ENCODE assay signal across 21 cellular contexts in genomic region chr14:80206351-80206750, GRCh38. TPM values are rescaled to one million over a fixed set of nuclear protein-coding genes. Genes with fewer than 3 reads are reported as not detected.
DNase-seq lines count a peak whose midpoint lies in the region; ATAC-seq, FAIRE-seq and TF ChIP-seq lines count a peak whose summit lies in the region.
"Had no signal": no experiment of that assay in that cellular context is flagged by ENCODE, and none has a peak within 500 bp of the region (broad histone marks: within the 10 kb centered on the region; RNA-seq: fewer than 3 reads in every experiment).

No MANE protein-coding gene starts in this region.

- DNase-seq in EL (peak; percentile 21), retina (peak; percentile 21), vagina (ENCODE audit: extremely low spot score in 2 of 2) (no peak), DMS79 (lab: John Stamatoyannopoulos, UW) (no peak)
- DNase-seq: ACHN; BE2C; C1 segment of cervical spinal cord; CD4-positive, CD25-positive, alpha-beta regulatory T cell; CD8-positive, alpha-beta memory T cell; COR-L47; GM23248; IMR-90 had no signal

- peak overlapping the region; percentile 51 for H3K27ac ChIP-seq in vagina
- H3K27ac ChIP-seq: GM23248, HL-60 had no signal

- TF ChIP-seq CTCF in vagina (IDR thresholded peaks at IDR 0.05): no peak

- peak; percentile 15 for FAIRE-seq in endometrium (lab: Jason Lieb, UNC)
- FAIRE-seq: D721Med, GM12878, K562 had no signal

- no peaks in the 10 kb centered on the region for H3K27me3 ChIP-seq in vagina
- H3K27me3 ChIP-seq: BE2C had no signal

- H3K4me1 ChIP-seq in vagina: no peaks in the 10 kb centered on the region
- H3K4me1 ChIP-seq: BE2C, HAP-1 had no signal

- peaks cover 0 to 11% of the 10 kb centered on the region in 2 donors for H3K36me3 ChIP-seq in vagina
- H3K36me3 ChIP-seq: BE2C, HAP-1 had no signal

- ATAC-seq in HG03460 (IDR thresholded peaks at IDR 0.05; ENCODE audit: unreplicated experiment): no peak
- ATAC-seq in GM19395 (IDR thresholded peaks at IDR 0.05; ENCODE audit: unreplicated experiment): no peak
- ATAC-seq: GM12878, K562 had no signal

- TF ChIP-seq POLR2A in vagina (IDR thresholded peaks at IDR 0.05): no peak

- H3K9me3 ChIP-seq in vagina: no peaks in the 10 kb centered on the region
- H3K9me3 ChIP-seq: BE2C, HAP-1 had no signal

- intact Hi-C loops in vagina (cut with DNase I): no loop called here

- peak overlapping the region in 1 of 2 donors; percentile 9 for H3K4me3 ChIP-seq in vagina
- H3K4me3 ChIP-seq: GM12878, GM23248, HAP-1, K562 had no signal

RNA-seq across cellular contexts. Expression of gene DIO2, which starts 5.0 kb away (rescaled TPM):
- 38.5 TPM for total RNA-seq in vagina
- total RNA-seq: CD4-positive, CD25-positive, alpha-beta regulatory T cell; CD8-positive, alpha-beta memory T cell; G401; GM12878; K562 had no signal

Comparison
In these comparisons a context has a peak if more than half of its experiments do, and no peak if none do; other contexts are left out.
1. DNase-seq: peak in EL (single experiment) and retina (single experiment); none in vagina (0 of 2) and DMS79 (single experiment).